ENCODE assay signal across 17 cellular contexts in the genomic region with DNA sequence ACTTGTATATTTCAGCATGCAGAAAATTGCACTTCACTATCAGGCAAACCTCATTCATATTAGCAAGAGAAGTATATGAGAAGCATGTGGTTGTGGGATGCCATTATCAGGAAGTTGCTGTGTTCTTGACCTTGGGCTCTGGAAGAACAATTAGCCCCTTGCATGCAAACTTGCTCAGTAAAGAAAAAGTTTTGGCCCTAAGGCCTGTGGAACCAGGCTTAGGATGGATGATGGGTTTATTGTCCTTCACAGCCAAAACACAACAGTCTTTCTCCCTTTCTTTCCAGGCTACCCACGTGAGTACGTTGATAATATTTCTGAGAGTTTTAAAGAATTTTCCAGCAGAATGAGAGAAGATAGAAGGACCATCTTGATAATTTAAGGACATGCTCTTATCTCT.
"Had no signal": no experiment of that assay in that cellular context is flagged by ENCODE, and none has a peak within 500 bp of the region (broad histone marks: within the 10 kb centered on the region; RNA-seq: fewer than 3 reads in every experiment).

No MANE protein-coding gene starts in this region.

- H3K27me3 ChIP-seq: MG63 had no signal

- H3K9ac ChIP-seq: SK-N-SH had no signal

- H3K4me2 ChIP-seq: SK-N-SH had no signal

- H3K27ac ChIP-seq: RWPE1 had no signal

- H3K36me3 ChIP-seq: MG63 had no signal

- ATAC-seq: Panc1, PC-3 had no signal

- DNase-seq: Karpas-422; KBM-7; MG63; NCI-H1105; NCI-H1436 treated with DMSO at 0.1 percent for 48 hours; NCI-H1694; NCI-H2029 treated with DMSO at 0.1 percent for 48 hours; NCI-H2171 treated with DMSO at 0.1 percent for 48 hours; NCI-H446 treated with DMSO at 0.1 percent for 48 hours; NCI-H526; NK-92 treated with Interleukin-12 subunit alpha and Interleukin-12 subunit beta, amount 100 ng/mL, for 24 hours; PC-3; SHP77; SK-N-SH; SW 1271 had no signal

- H3K4me3 ChIP-seq: MG63 had no signal

- H3K9me3 ChIP-seq: MG63, SK-N-SH had no signal
